Comparison of ENCODE assay signal across 11 cellular contexts in the genomic region with DNA sequence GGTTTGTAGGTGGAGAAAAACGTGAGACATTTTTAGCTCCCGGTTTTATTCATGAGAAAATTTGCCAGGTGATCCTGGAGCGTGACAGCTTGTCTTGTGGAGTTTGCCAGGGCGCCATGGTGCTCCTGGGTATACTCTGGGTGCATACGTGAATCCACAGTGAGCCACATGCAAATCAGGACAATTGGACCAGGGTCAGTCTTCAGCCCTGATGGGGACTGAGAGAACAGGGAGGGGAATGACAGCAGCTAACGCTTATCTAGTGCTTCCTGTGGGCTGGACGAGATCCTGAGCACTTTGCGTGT.
DNase-seq lines count a peak whose midpoint lies in the region; ATAC-seq, FAIRE-seq and TF ChIP-seq lines count a peak whose summit lies in the region.
"Had no signal": no experiment of that assay in that cellular context is flagged by ENCODE, and none has a peak within 500 bp of the region (broad histone marks: within the 10 kb centered on the region; RNA-seq: fewer than 3 reads in every experiment).

No MANE protein-coding gene starts in this region.

- H3K9me3 ChIP-seq in HUES6 (ENCODE audit: control insufficient read depth, insufficient read depth, low read depth, low read length) (peaks cover 4% of the 10 kb centered on the region; the same call in 1 of the 2 replicates), K562 (replicated peaks; ENCODE audit: control insufficient read depth, insufficient read depth, low read depth, low read length) (no peaks in the 10 kb centered on the region), smooth muscle cell (replicated peaks; ENCODE audit: low read depth) (no peaks in the 10 kb centered on the region), small intestine (ENCODE audit: control insufficient read depth, low read depth) (no peaks in the 10 kb centered on the region)

- WGBS in K562 (ENCODE audit: insufficient coverage, low coverage, missing lambda C conversion rate) = 3% methylated on average over 8 of the region's 8 CpGs
- WGBS in smooth muscle cell (ENCODE audit: low lambda C conversion rate) = 42% methylated on average over 8 of the region's 8 CpGs
- 45 to 61% (median 57%) methylated on average over 8 of the region's 8 CpGs for WGBS in small intestine, 3 donors
- WGBS in lower leg skin, 2 donors = 25 to 38% methylated on average over 8 of the region's 8 CpGs

- H3K4me2 ChIP-seq in K562 (ENCODE audit: insufficient read depth, low read length) (peak overlapping the region; percentile 11; the same call in 1 of the 2 replicates), smooth muscle cell (peak overlapping the region; percentile 84)

- H3K27me3 ChIP-seq in HUES6 (ENCODE audit: control insufficient read depth, insufficient read depth, low read length) = no peaks in the 10 kb centered on the region
- peaks cover 2 to 31% of the 10 kb centered on the region in 2 experiments; a peak in 4 of 5 replicates for H3K27me3 ChIP-seq in K562 (ENCODE audit: control insufficient read depth in 2 of 2, insufficient read depth in 2 of 2, low read length in 2 of 2)
- H3K27me3 ChIP-seq in smooth muscle cell (ENCODE audit: low read depth) = no peaks in the 10 kb centered on the region
- H3K27me3 ChIP-seq in small intestine (ENCODE audit: control insufficient read depth in 2 of 2, insufficient read depth in 2 of 2, low read length in 2 of 2) = no peaks in the 10 kb centered on the region

- DNase-seq in K562 (ENCODE audit: extremely low read depth in 1 of 4, low spot score in 3 of 4) (no peak), left ventricle myocardium superior (no peak), smooth muscle cell (lab: John Stamatoyannopoulos, UW; ENCODE audit: unreplicated experiment) (no peak), small intestine (no peak), NCI-H2081 treated with DMSO at 0.1 percent for 48 hours (lab: John Stamatoyannopoulos, UW) (no peak), lower leg skin (ENCODE audit: low spot score in 2 of 2) (no peak), NOMO-1 treated with dmso at 0.1 percent for 144 hours (lab: John Stamatoyannopoulos, UW; ENCODE audit: unreplicated experiment) (no peak)
- DNase-seq: Calu3, NCI-H774 had no signal

- CTCF ChIA-PET in K562 (lab: Yijun Ruan, JAX; ENCODE audit: low intra/inter-chr PET ratio) = no interaction called here

- H3K9me1 ChIP-seq in K562 (ENCODE audit: control insufficient read depth, insufficient read depth, low read length) = no peaks in the 10 kb centered on the region

- intact Hi-C loops in K562 (cut with micrococcal nuclease) (loop anchor here (10.0 kb wide), 1 partner anchor 361 kb away; no protein-coding TSS in a partner anchor), left ventricle myocardium superior (cut with micrococcal nuclease) (no loop called here), lower leg skin (cut with DNase I; ENCODE audit: low total_unique reads) (no loop called here)

- H3K9ac ChIP-seq in HUES6 (ENCODE audit: low read length) (peak overlapping the region; percentile 6), K562 (ENCODE audit: insufficient read depth in 1 of 2, low read depth in 2 of 2, low read length in 2 of 2) (no peak overlapping the region), smooth muscle cell (ENCODE audit: low read depth) (peak overlapping the region; percentile 27)

- H3K4me1 ChIP-seq in HUES6 (ENCODE audit: control insufficient read depth, insufficient read depth, low read length) (peaks cover 46% of the 10 kb centered on the region), K562 (replicated peaks in 1 of 2; ENCODE audit: control insufficient read depth in 2 of 2, insufficient read depth in 2 of 2, low read length in 2 of 2) (peaks cover 19 to 21% of the 10 kb centered on the region in 2 experiments), smooth muscle cell (ENCODE audit: low read depth) (peaks cover 43% of the 10 kb centered on the region), small intestine (ENCODE audit: control insufficient read depth in 2 of 2, insufficient read depth in 1 of 2, low read depth in 1 of 2, low read length in 1 of 2) (no peaks in the 10 kb centered on the region)

- POLR2A ChIA-PET in K562 (lab: Yijun Ruan, JAX) = interaction anchor here (0.7 to 1.7 kb wide), 2 partner anchors 8 to 10 kb away, joined by 3 to 4 read pairs; no protein-coding TSS in a partner anchor

- no peak for TF ChIP-seq POLR2A in K562 (conservative IDR thresholded peaks at IDR 0.05)
- no peak for TF ChIP-seq POLR2A in lower leg skin (IDR thresholded peaks at IDR 0.05)

- ATAC-seq in K562 = no peak
- ATAC-seq in left ventricle myocardium superior = peak; percentile 18
- ATAC-seq: WTC11 had no signal

- TF ChIP-seq RAD21 in K562 (CRISPR knock-in tag; conservative IDR thresholded peaks at IDR 0.05 in 1 of 2, IDR thresholded peaks at IDR 0.05 in 1 of 2) = no peak

- in situ Hi-C loops in K562 (cut with MboI) = no loop called here

- no peak overlapping the region for H3K27ac ChIP-seq in HUES6 (ENCODE audit: low read depth, low read length)
- H3K27ac ChIP-seq in K562 (ENCODE audit: extremely low read depth, low read depth, low read length) = no peak overlapping the region
- H3K27ac ChIP-seq in smooth muscle cell (ENCODE audit: low read depth) = peak overlapping the region; percentile 92
- peak overlapping the region in 1 of 2 donors; percentile 78 for H3K27ac ChIP-seq in small intestine (ENCODE audit: low read depth in 1 of 2, low read length in 1 of 2)

- peak; percentile 42 for FAIRE-seq in K562 (lab: Jason Lieb, UNC)
- FAIRE-seq in small intestine (lab: Jason Lieb, UNC) = no peak

- H4K20me1 ChIP-seq in K562 (replicated peaks; ENCODE audit: control insufficient read depth, insufficient read depth, low read length) = no peaks in the 10 kb centered on the region; the same call in 1 of the 2 replicates
- no peaks in the 10 kb centered on the region for H4K20me1 ChIP-seq in smooth muscle cell (ENCODE audit: low read depth)

- H2AFZ ChIP-seq in K562 (ENCODE audit: low read depth, low read length) (no peak overlapping the region), smooth muscle cell (ENCODE audit: low read depth) (no peak overlapping the region)

- no peak for TF ChIP-seq EP300 in K562 (IDR thresholded peaks at IDR 0.05; ENCODE audit: low read length)

- H3K4me3 ChIP-seq in HUES6 (ENCODE audit: low read depth, low read length) (no peak overlapping the region), K562 (no peak overlapping the region), smooth muscle cell (no peak overlapping the region), small intestine (ENCODE audit: low read depth in 1 of 2, low read length in 2 of 2) (no peak overlapping the region), lower leg skin (ENCODE audit: low read depth, poor library complexity, severe bottlenecking) (no peak overlapping the region)

- H3F3A ChIP-seq in smooth muscle cell (ENCODE audit: low read depth) = peaks cover 52% of the 10 kb centered on the region

- BruUV-seq in K562 (replicated peaks; lab: Mats Ljungman, UMichigan) = no TSS peak

- no peaks in the 10 kb centered on the region for H3K79me2 ChIP-seq in K562 (ENCODE audit: control insufficient read depth, insufficient read depth, low read length)
- H3K79me2 ChIP-seq in smooth muscle cell (ENCODE audit: low read depth) = no peaks in the 10 kb centered on the region

- H3K36me3 ChIP-seq in HUES6 (ENCODE audit: control insufficient read depth, insufficient read depth, low read length) (no peaks in the 10 kb centered on the region), K562 (ENCODE audit: control insufficient read depth, insufficient read depth, low read length) (no peaks in the 10 kb centered on the region), smooth muscle cell (ENCODE audit: low read depth) (no peaks in the 10 kb centered on the region), small intestine (ENCODE audit: control insufficient read depth in 2 of 2, insufficient read depth in 2 of 2, low read length in 2 of 2) (no peaks in the 10 kb centered on the region)

- TF ChIP-seq CTCF in K562 (IDR thresholded peaks at IDR 0.05 in 2 of 3, conservative IDR thresholded peaks at IDR 0.05 in 1 of 3; ENCODE audit: insufficient read depth in 2 of 3, low read depth in 1 of 3, low read length in 3 of 3) = no peak
- TF ChIP-seq CTCF in smooth muscle cell (IDR thresholded peaks at IDR 0.05; ENCODE audit: borderline replicate concordance, insufficient read depth, poor library complexity, severe bottlenecking) = no peak
- no peak for TF ChIP-seq CTCF in lower leg skin (IDR thresholded peaks at IDR 0.05)

TF ChIP-seq in K562, 482 proteins besides CTCF, POLR2A, EP300 and RAD21:
- TF ChIP-seq NR2C1 (IDR thresholded peaks at IDR 0.05) (no peak), NR2C1 (tag; IDR thresholded peaks at IDR 0.05) (no peak), CBX8 (IDR thresholded peaks at IDR 0.05; ENCODE audit: borderline replicate concordance, extremely low read depth, low read depth, low read length, poor library complexity, severe bottlenecking) (no peak), EHMT2 (IDR thresholded peaks at IDR 0.05) (no peak), ZNF76 (CRISPR knock-in tag; IDR thresholded peaks at IDR 0.05; ENCODE audit: borderline replicate concordance) (no peak), TAF7 (tag; IDR thresholded peaks at IDR 0.05) (no peak), ZNF431 (CRISPR knock-in tag; IDR thresholded peaks at IDR 0.05) (no peak)
- TF ChIP-seq, protein P1, sequence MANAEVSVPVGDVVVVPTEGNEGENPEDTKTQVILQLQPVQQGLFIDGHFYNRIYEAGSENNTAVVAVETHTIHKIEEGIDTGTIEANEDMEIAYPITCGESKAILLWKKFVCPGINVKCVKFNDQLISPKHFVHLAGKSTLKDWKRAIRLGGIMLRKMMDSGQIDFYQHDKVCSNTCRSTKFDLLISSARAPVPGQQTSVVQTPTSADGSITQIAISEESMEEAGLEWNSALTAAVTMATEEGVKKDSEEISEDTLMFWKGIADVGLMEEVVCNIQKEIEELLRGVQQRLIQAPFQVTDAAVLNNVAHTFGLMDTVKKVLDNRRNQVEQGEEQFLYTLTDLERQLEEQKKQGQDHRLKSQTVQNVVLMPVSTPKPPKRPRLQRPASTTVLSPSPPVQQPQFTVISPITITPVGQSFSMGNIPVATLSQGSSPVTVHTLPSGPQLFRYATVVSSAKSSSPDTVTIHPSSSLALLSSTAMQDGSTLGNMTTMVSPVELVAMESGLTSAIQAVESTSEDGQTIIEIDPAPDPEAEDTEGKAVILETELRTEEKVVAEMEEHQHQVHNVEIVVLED (CRISPR knock-in tag; IDR thresholded peaks at IDR 0.05) = no peak

Comparison
In these comparisons a context has a peak if more than half of its experiments do, and no peak if none do; other contexts are left out.
1. H3K9ac ChIP-seq: peak in HUES6 (single experiment) and smooth muscle cell (single experiment); none in K562 (0 of 2).